Comparison of ENCODE assay signal across 17 cellular contexts in genomic region chr16:735982-736453, GRCh38. TPM values are rescaled to one million over a fixed set of nuclear protein-coding genes. Genes with fewer than 3 reads are reported as not detected.
A peak's percentile ranks its signal among the peaks of the same experiment; 100 is the strongest.
DNase-seq lines count a peak whose midpoint lies in the region; ATAC-seq, FAIRE-seq and TF ChIP-seq lines count a peak whose summit lies in the region.
"Had no signal": no experiment of that assay in that cellular context is flagged by ENCODE, and none has a peak within 500 bp of the region (broad histone marks: within the 10 kb centered on the region; RNA-seq: fewer than 3 reads in every experiment).

No MANE protein-coding gene starts in this region.

- H3K9me3 ChIP-seq in K562 (replicated peaks; ENCODE audit: control insufficient read depth, insufficient read depth, low read depth, low read length) (no peaks in the 10 kb centered on the region), right atrium auricular region (no peaks in the 10 kb centered on the region)
- H3K9me3 ChIP-seq: esophagus squamous epithelium, thoracic aorta had no signal

- no peaks in the 10 kb centered on the region for H3K9me3 Mint-ChIP-seq in T-helper 1 cell treated with Interleukin-12 subunit alpha and Interleukin-12 subunit beta and Interleukin-4 antibody, amounts not matched to agents 30 μg/mL and 1 μg/mL, for 36 hours
- H3K9me3 Mint-ChIP-seq: CD4-positive, alpha-beta memory T cell; dendritic cell treated with granulocyte-macrophage colony-stimulating factor and Interleukin-4, amounts not matched to agents 40 ng/mL and 50 ng/mL, for 4 days; nephron progenitor cell had no signal

- H3K4me3 Mint-ChIP-seq in T-helper 1 cell treated with Interleukin-12 subunit alpha and Interleukin-12 subunit beta and Interleukin-4 antibody, amounts not matched to agents 30 μg/mL and 1 μg/mL, for 36 hours, result peak overlapping the region; percentile 47
- H3K4me3 Mint-ChIP-seq: CD4-positive, alpha-beta memory T cell; dendritic cell treated with granulocyte-macrophage colony-stimulating factor and Interleukin-4, amounts not matched to agents 40 ng/mL and 50 ng/mL, for 4 days; nephron progenitor cell had no signal

- H3K9ac ChIP-seq in K562 (ENCODE audit: insufficient read depth in 1 of 2, low read depth in 2 of 2, low read length in 2 of 2), result peak overlapping the region in 1 of 2 experiments; percentile 89; a peak in 2 of 4 replicates

- peaks cover 15% of the 10 kb centered on the region for H3K79me2 ChIP-seq in K562 (ENCODE audit: control insufficient read depth, insufficient read depth, low read length)

- DNase-seq in GM06990 (ENCODE audit: extremely low read depth, insufficient read length) (peak; percentile 57), K562 (ENCODE audit: extremely low read depth in 1 of 4, low spot score in 3 of 4) (no peak), T-helper 9 cell (no peak), right atrium auricular region (ENCODE audit: low spot score) (no peak), NCI-H187 (lab: John Stamatoyannopoulos, UW) (no peak)
- DNase-seq: CD4-positive, alpha-beta memory T cell; esophagus squamous epithelium; NCI-H2171 treated with DMSO at 0.1 percent for 48 hours; nephron progenitor cell; SW 1271 had no signal

- in situ Hi-C loops in K562 (cut with MboI), result no loop called here

- WGBS in K562 (ENCODE audit: insufficient coverage, low coverage, missing lambda C conversion rate), result 62% methylated on average over 13 of the region's 13 CpGs

- H3K4me3 ChIP-seq in GM06990 (replicated peaks; ENCODE audit: low read depth, low read length) (no peak overlapping the region), K562 (no peak overlapping the region), right atrium auricular region (no peak overlapping the region)
- H3K4me3 ChIP-seq: esophagus squamous epithelium, thoracic aorta had no signal

- H3K4me2 ChIP-seq in K562 (ENCODE audit: insufficient read depth, low read length), result no peak overlapping the region

- no peaks in the 10 kb centered on the region; the same call in 1 of the 2 replicates for H4K20me1 ChIP-seq in K562 (replicated peaks; ENCODE audit: control insufficient read depth, insufficient read depth, low read length)

- H3K36me3 ChIP-seq in GM06990 (ENCODE audit: control insufficient read depth, insufficient read depth, low read length) (peaks cover 20% of the 10 kb centered on the region), K562 (ENCODE audit: control insufficient read depth, insufficient read depth, low read length) (peaks cover 78% of the 10 kb centered on the region; the same call in 2 of the 3 replicates), right atrium auricular region (peaks cover 56% of the 10 kb centered on the region)

- ATAC-seq in GM18867 (IDR thresholded peaks at IDR 0.05; ENCODE audit: unreplicated experiment) (peak; percentile 30), K562 (no peak), HG03039 (IDR thresholded peaks at IDR 0.05; ENCODE audit: unreplicated experiment) (no peak)
- ATAC-seq: right cardiac atrium had no signal

- peaks cover 17% of the 10 kb centered on the region for H3K4me1 Mint-ChIP-seq in T-helper 1 cell treated with Interleukin-12 subunit alpha and Interleukin-12 subunit beta and Interleukin-4 antibody, amounts not matched to agents 30 μg/mL and 1 μg/mL, for 36 hours (ENCODE audit: low read depth)

- peaks cover 6% of the 10 kb centered on the region for H3K9me1 ChIP-seq in K562 (ENCODE audit: control insufficient read depth, insufficient read depth, low read length)

- TF ChIP-seq CTCF in GM06990 (IDR thresholded peaks at IDR 0.05; ENCODE audit: insufficient read depth, low read length, poor library complexity, severe bottlenecking), result no peak
- TF ChIP-seq CTCF in K562 (IDR thresholded peaks at IDR 0.05 in 2 of 3, conservative IDR thresholded peaks at IDR 0.05 in 1 of 3; ENCODE audit: insufficient read depth in 2 of 3, low read depth in 1 of 3, low read length in 3 of 3), result no peak
- no peak for TF ChIP-seq CTCF in right atrium auricular region (IDR thresholded peaks at IDR 0.05)

- H3K4me1 ChIP-seq in K562 (replicated peaks in 1 of 2; ENCODE audit: control insufficient read depth in 2 of 2, insufficient read depth in 2 of 2, low read length in 2 of 2), result peaks cover 18 to 91% of the 10 kb centered on the region in 2 experiments
- peaks cover 0 to 10% of the 10 kb centered on the region in 2 donors for H3K4me1 ChIP-seq in right atrium auricular region

- H3K27ac Mint-ChIP-seq in T-helper 1 cell treated with Interleukin-12 subunit alpha and Interleukin-12 subunit beta and Interleukin-4 antibody, amounts not matched to agents 30 μg/mL and 1 μg/mL, for 36 hours, result peak overlapping the region; percentile 58
- H3K27ac Mint-ChIP-seq: dendritic cell treated with granulocyte-macrophage colony-stimulating factor and Interleukin-4, amounts not matched to agents 40 ng/mL and 50 ng/mL, for 4 days; nephron progenitor cell had no signal

- FAIRE-seq in K562 (lab: Jason Lieb, UNC), result peak; percentile 72
- FAIRE-seq: astrocyte had no signal

- H3K27ac ChIP-seq in K562 (ENCODE audit: extremely low read depth, low read depth, low read length) (peak overlapping the region; percentile 32; the same call in 2 of the 3 replicates), right atrium auricular region (no peak overlapping the region)
- H3K27ac ChIP-seq: esophagus squamous epithelium, thoracic aorta had no signal

- TF ChIP-seq POLR2A in K562 (conservative IDR thresholded peaks at IDR 0.05), result no peak

- H3K36me3 Mint-ChIP-seq in T-helper 1 cell treated with Interleukin-12 subunit alpha and Interleukin-12 subunit beta and Interleukin-4 antibody, amounts not matched to agents 30 μg/mL and 1 μg/mL, for 36 hours (ENCODE audit: low read depth), result peaks cover 10% of the 10 kb centered on the region

- H3K27me3 ChIP-seq in GM06990 (replicated peaks; ENCODE audit: control insufficient read depth, insufficient read depth, low read length), result no peaks in the 10 kb centered on the region
- H3K27me3 ChIP-seq in K562 (ENCODE audit: control insufficient read depth in 2 of 2, insufficient read depth in 2 of 2, low read length in 2 of 2), result no peaks in the 10 kb centered on the region
- no peaks in the 10 kb centered on the region for H3K27me3 ChIP-seq in right atrium auricular region
- H3K27me3 ChIP-seq: esophagus squamous epithelium had no signal

- no peaks in the 10 kb centered on the region for H3K27me3 Mint-ChIP-seq in T-helper 1 cell treated with Interleukin-12 subunit alpha and Interleukin-12 subunit beta and Interleukin-4 antibody, amounts not matched to agents 30 μg/mL and 1 μg/mL, for 36 hours (ENCODE audit: low read depth)
- H3K27me3 Mint-ChIP-seq: CD4-positive, alpha-beta memory T cell; dendritic cell treated with granulocyte-macrophage colony-stimulating factor and Interleukin-4, amounts not matched to agents 40 ng/mL and 50 ng/mL, for 4 days had no signal

- H2AFZ ChIP-seq in K562 (ENCODE audit: low read depth, low read length), result no peak overlapping the region

- TF ChIP-seq RAD21 in K562 (CRISPR knock-in tag; conservative IDR thresholded peaks at IDR 0.05 in 1 of 2, IDR thresholded peaks at IDR 0.05 in 1 of 2), result no peak

- intact Hi-C loops in K562 (cut with micrococcal nuclease), result no loop called here

- POLR2A ChIA-PET in K562 (lab: Yijun Ruan, JAX), result interaction anchor here (0.6 to 3.5 kb wide), 8 partner anchors 9 to 150 kb away, joined by 3 to 25 read pairs (median 4); partner anchors contain the start of genes ANTKMT, CCDC78 and HAGHL

- CTCF ChIA-PET in K562 (lab: Yijun Ruan, JAX; ENCODE audit: low intra/inter-chr PET ratio), result no interaction called here

- TF ChIP-seq EP300 in K562 (IDR thresholded peaks at IDR 0.05; ENCODE audit: low read length), result no peak

- BruUV-seq in K562 (replicated peaks; lab: Mats Ljungman, UMichigan), result no TSS peak

RNA-seq across cellular contexts. Expression of gene CIAO3, which starts 4.8 kb away (rescaled TPM):
- total RNA-seq in K562 (2011; cell fraction: chromatin; rRNA removed; ENCODE audit: low replicate concordance), result 110 and 324 TPM in 2 replicates
- total RNA-seq in K562 (2011; cell fraction: nucleolus; rRNA removed), result 238 and 279 TPM in 2 replicates
- 145 and 170 TPM in 2 replicates for total RNA-seq in K562 (2011; cell fraction: nucleoplasm; rRNA removed)
- 35.6 and 48.2 TPM in 2 replicates for total RNA-seq in K562 (2014; rRNA removed)
- 7.3 and 7.9 TPM in 2 replicates for total RNA-seq in K562 (2014; rRNA removed; fragmentation: Illumina TruSeq; extraction: Trizol)
- total RNA-seq in K562 (2015; rRNA removed; fragmentation: Illumina TruSeq; extraction: Trizol), result 18.6 and 20.5 TPM in 2 replicates
- 30.7 and 30.9 TPM in 2 replicates for total RNA-seq in K562 (2021)
- 18.5 and 30.5 TPM in 2 replicates for polyA plus RNA-seq in K562 (2011; rRNA removed)
- 24.1 and 25.8 TPM in 2 replicates for polyA plus RNA-seq in K562 (2011; cell fraction: cytosol; rRNA removed)
- polyA plus RNA-seq in K562 (2011; cell fraction: nucleus; rRNA removed), result 101 and 104 TPM in 2 replicates
- polyA plus RNA-seq in K562 (2012), result 22.4 and 34.2 TPM in 2 replicates
- polyA plus RNA-seq in K562 (2014; fragmentation: Illumina TruSeq; extraction: Trizol), result 17.1 and 18.7 TPM in 2 replicates
- polyA plus RNA-seq in K562 (2014; fragmentation: Nextera tagmentation; extraction: Ambion mirVana), result 1 to 10 TPM; 2.2 to 2.4 TPM
- 31.0 and 38.2 TPM in 2 replicates for polyA plus RNA-seq in K562 (2014; rRNA removed)
- polyA minus RNA-seq in K562 (2011; rRNA and poly(A)+ RNA removed), result 13.5 and 15.4 TPM in 2 replicates
- 9.9 and 14.8 TPM in 2 replicates for polyA minus RNA-seq in K562 (2011; cell fraction: cytosol; rRNA and poly(A)+ RNA removed)
- polyA minus RNA-seq in K562 (2011; cell fraction: nucleus; rRNA and poly(A)+ RNA removed), result 52.0 and 78.0 TPM in 2 replicates
- total RNA-seq in right atrium auricular region, result 10 to 100 TPM; 23.3 to 25.5 TPM

RNA-seq across cellular contexts. Expression of gene HAGHL, which starts 9.1 kb away (rescaled TPM):
- total RNA-seq in K562 (2011; cell fraction: chromatin; rRNA removed; ENCODE audit: low replicate concordance), result 38.5 and 167 TPM in 2 replicates
- total RNA-seq in K562 (2011; cell fraction: nucleolus; rRNA removed), result 219 TPM in 2 replicates
- total RNA-seq in K562 (2011; cell fraction: nucleoplasm; rRNA removed), result 62.9 and 89.5 TPM in 2 replicates
- total RNA-seq in K562 (2014; rRNA removed) (58.2 and 59.0 TPM in 2 replicates), K562 (2014; rRNA removed; fragmentation: Illumina TruSeq; extraction: Trizol) (3.2 and 8.2 TPM in 2 replicates), K562 (2015; rRNA removed; fragmentation: Illumina TruSeq; extraction: Trizol) (20.7 and 22.1 TPM in 2 replicates), K562 (2021) (71.7 and 83.2 TPM in 2 replicates), right atrium auricular region (1 to 10 TPM; 9.6 to 9.7 TPM)
- polyA plus RNA-seq in K562 (2011; rRNA removed) (27.0 and 41.6 TPM in 2 replicates), K562 (2014; fragmentation: Illumina TruSeq; extraction: Trizol) (7.2 and 13.6 TPM in 2 replicates), K562 (2014; fragmentation: Nextera tagmentation; extraction: Ambion mirVana) (under 1 TPM; 0.31 to 0.48 TPM), K562 (2014; rRNA removed) (69.8 and 83.4 TPM in 2 replicates)
- 47.2 and 104 TPM in 2 replicates for polyA plus RNA-seq in K562 (2011; cell fraction: cytosol; rRNA removed)
- polyA plus RNA-seq in K562 (2011; cell fraction: nucleus; rRNA removed), result 438 and 737 TPM in 2 replicates
- 30.6 and 41.2 TPM in 2 replicates for polyA plus RNA-seq in K562 (2012)
- polyA minus RNA-seq in K562 (2011; rRNA and poly(A)+ RNA removed), result 1.2 and 3.7 TPM in 2 replicates
- polyA minus RNA-seq in K562 (2011; cell fraction: cytosol; rRNA and poly(A)+ RNA removed), result 12.6 and 13.3 TPM in 2 replicates
- 37.4 and 41.3 TPM in 2 replicates for polyA minus RNA-seq in K562 (2011; cell fraction: nucleus; rRNA and poly(A)+ RNA removed)

RNA-seq across cellular contexts. Expression of gene CCDC78, which starts 9.8 kb away (rescaled TPM):
- total RNA-seq in K562 (2011; cell fraction: chromatin; rRNA removed; ENCODE audit: low replicate concordance), result 12.8 and 51.1 TPM in 2 replicates
- total RNA-seq in K562 (2011; cell fraction: nucleolus; rRNA removed), result 36.0 and 37.1 TPM in 2 replicates
- 14.0 and 15.0 TPM in 2 replicates for total RNA-seq in K562 (2011; cell fraction: nucleoplasm; rRNA removed)
- total RNA-seq in K562 (2014; rRNA removed) (5.7 and 10.6 TPM in 2 replicates), K562 (2014; rRNA removed; fragmentation: Illumina TruSeq; extraction: Trizol) (0.57 and 0.76 TPM in 2 replicates), K562 (2015; rRNA removed; fragmentation: Illumina TruSeq; extraction: Trizol) (2.9 and 3.1 TPM in 2 replicates), K562 (2021) (13.4 and 14.4 TPM in 2 replicates), right atrium auricular region (under 1 TPM; 0.43 to 0.56 TPM)
- polyA plus RNA-seq in K562 (2011; rRNA removed) (3.0 and 5.9 TPM in 2 replicates), K562 (2014; fragmentation: Illumina TruSeq; extraction: Trizol) (2.6 and 2.8 TPM in 2 replicates), K562 (2014; fragmentation: Nextera tagmentation; extraction: Ambion mirVana) (under 1 TPM; 0.24 to 0.29 TPM), K562 (2014; rRNA removed) (17.7 and 20.6 TPM in 2 replicates)
- polyA plus RNA-seq in K562 (2011; cell fraction: cytosol; rRNA removed), result 2.5 and 5.1 TPM in 2 replicates
- polyA plus RNA-seq in K562 (2011; cell fraction: nucleus; rRNA removed), result 66.9 and 107 TPM in 2 replicates
- 6.2 and 9.5 TPM in 2 replicates for polyA plus RNA-seq in K562 (2012)
- polyA minus RNA-seq in K562 (2011; rRNA and poly(A)+ RNA removed), result 0.39 TPM in 2 replicates
- not detected in 2 replicates for polyA minus RNA-seq in K562 (2011; cell fraction: cytosol; rRNA and poly(A)+ RNA removed)
- 8.8 and 8.9 TPM in 2 replicates for polyA minus RNA-seq in K562 (2011; cell fraction: nucleus; rRNA and poly(A)+ RNA removed)
- polyA plus RNA-seq: CD4-positive, alpha-beta memory T cell had no signal

RNA-seq across cellular contexts. Expression of gene ANTKMT, which starts 15.1 kb away (rescaled TPM):
- total RNA-seq in K562 (2011; cell fraction: chromatin; rRNA removed; ENCODE audit: low replicate concordance), result 7.6 and 54.6 TPM in 2 replicates
- 105 and 120 TPM in 2 replicates for total RNA-seq in K562 (2011; cell fraction: nucleolus; rRNA removed)
- 30.9 and 33.4 TPM in 2 replicates for total RNA-seq in K562 (2011; cell fraction: nucleoplasm; rRNA removed)
- 170 and 221 TPM in 2 replicates for total RNA-seq in K562 (2014; rRNA removed)
- 2.3 and 4.3 TPM in 2 replicates for total RNA-seq in K562 (2014; rRNA removed; fragmentation: Illumina TruSeq; extraction: Trizol)
- total RNA-seq in K562 (2015; rRNA removed; fragmentation: Illumina TruSeq; extraction: Trizol), result 39.9 and 47.1 TPM in 2 replicates
- total RNA-seq in K562 (2021), result 217 and 240 TPM in 2 replicates
- polyA plus RNA-seq in K562 (2011; rRNA removed), result 19.1 and 26.3 TPM in 2 replicates
- 53.5 and 239 TPM in 2 replicates for polyA plus RNA-seq in K562 (2011; cell fraction: cytosol; rRNA removed)
- 99.3 and 186 TPM in 2 replicates for polyA plus RNA-seq in K562 (2011; cell fraction: nucleus; rRNA removed)
- polyA plus RNA-seq in K562 (2012), result 31.0 and 45.4 TPM in 2 replicates
- polyA plus RNA-seq in K562 (2014; fragmentation: Illumina TruSeq; extraction: Trizol), result 2.8 and 9.0 TPM in 2 replicates
- polyA plus RNA-seq in K562 (2014; fragmentation: Nextera tagmentation; extraction: Ambion mirVana), result 1 to 10 TPM in 1 of 2 experiments, under 1 TPM in 1; 0.58 to 2.1 TPM
- 158 and 161 TPM in 2 replicates for polyA plus RNA-seq in K562 (2014; rRNA removed)
- polyA minus RNA-seq in K562 (2011; rRNA and poly(A)+ RNA removed), result 0.42 and 0.48 TPM in 2 replicates
- 17.5 and 22.8 TPM in 2 replicates for polyA minus RNA-seq in K562 (2011; cell fraction: cytosol; rRNA and poly(A)+ RNA removed)
- 37.1 and 45.1 TPM in 2 replicates for polyA minus RNA-seq in K562 (2011; cell fraction: nucleus; rRNA and poly(A)+ RNA removed)
- total RNA-seq in right atrium auricular region, result 10 to 100 TPM; 36.5 to 37.5 TPM

RNA-seq across cellular contexts. Expression of gene METRN, which starts 21.1 kb away (rescaled TPM):
- total RNA-seq in K562 (2011; cell fraction: chromatin; rRNA removed; ENCODE audit: low replicate concordance), result 7.3 and 31.7 TPM in 2 replicates
- 28.0 and 30.0 TPM in 2 replicates for total RNA-seq in K562 (2011; cell fraction: nucleolus; rRNA removed)
- total RNA-seq in K562 (2011; cell fraction: nucleoplasm; rRNA removed), result 19.2 and 20.2 TPM in 2 replicates
- total RNA-seq in K562 (2014; rRNA removed) (89.8 and 111 TPM in 2 replicates), K562 (2014; rRNA removed; fragmentation: Illumina TruSeq; extraction: Trizol) (1.0 and 2.0 TPM in 2 replicates), K562 (2015; rRNA removed; fragmentation: Illumina TruSeq; extraction: Trizol) (17.7 and 23.9 TPM in 2 replicates), K562 (2021) (73.5 and 79.2 TPM in 2 replicates), right atrium auricular region (10 to 100 TPM; 58.9 to 61.3 TPM)
- polyA plus RNA-seq in K562 (2011; rRNA removed) (15.4 and 33.4 TPM in 2 replicates), K562 (2014; fragmentation: Illumina TruSeq; extraction: Trizol) (3.0 and 8.7 TPM in 2 replicates), K562 (2014; fragmentation: Nextera tagmentation; extraction: Ambion mirVana) (1 to 10 TPM in 1 of 2 experiments, under 1 TPM in 1; 0.20 to 1.2 TPM), K562 (2014; rRNA removed) (73.3 and 90.1 TPM in 2 replicates)
- 34.9 and 189 TPM in 2 replicates for polyA plus RNA-seq in K562 (2011; cell fraction: cytosol; rRNA removed)
- 44.8 and 72.6 TPM in 2 replicates for polyA plus RNA-seq in K562 (2011; cell fraction: nucleus; rRNA removed)
- 21.7 and 27.0 TPM in 2 replicates for polyA plus RNA-seq in K562 (2012)
- 1.9 and 2.5 TPM in 2 replicates for polyA minus RNA-seq in K562 (2011; rRNA and poly(A)+ RNA removed)
- polyA minus RNA-seq in K562 (2011; cell fraction: cytosol; rRNA and poly(A)+ RNA removed), result 13.1 and 17.0 TPM in 2 replicates
- 14.6 and 14.7 TPM in 2 replicates for polyA minus RNA-seq in K562 (2011; cell fraction: nucleus; rRNA and poly(A)+ RNA removed)
